In genomic region chr4:3471098-3471760, GRCh38 we compare ENCODE assay signal across 28 cellular contexts. TPM values are rescaled to one million over a fixed set of nuclear protein-coding genes. Genes with fewer than 3 reads are reported as not detected.
DNase-seq lines count a peak whose midpoint lies in the region; ATAC-seq and TF ChIP-seq lines count a peak whose summit lies in the region.
"Had no signal": no experiment of that assay in that cellular context is flagged by ENCODE, and none has a peak within 500 bp of the region (broad histone marks: within the 10 kb centered on the region; RNA-seq: fewer than 3 reads in every experiment).

No MANE protein-coding gene starts in this region.

- H3K56ac ChIP-seq in H9 (ENCODE audit: insufficient read length, low read depth, low read length) = no peak overlapping the region

- H3K27me3 Mint-ChIP-seq in H9 (ENCODE audit: low read depth) (peaks cover 69% of the 10 kb centered on the region), neural progenitor cell (ENCODE audit: insufficient read depth, low read depth) (peaks cover 10% of the 10 kb centered on the region)

- H3K27me3 ChIP-seq in H9 (ENCODE audit: insufficient read depth, low read length) (peaks cover 3% of the 10 kb centered on the region; the same call in 1 of the 2 replicates), right cardiac atrium (ENCODE audit: control insufficient read depth, insufficient read depth) (no peaks in the 10 kb centered on the region), neural progenitor cell (peaks cover 49% of the 10 kb centered on the region), dorsolateral prefrontal cortex (peaks cover 0 to 4% (median 0%) of the 10 kb centered on the region in 45 donors), smooth muscle cell (ENCODE audit: low read depth) (peaks cover 2% of the 10 kb centered on the region)

- no peaks in the 10 kb centered on the region for H4K20me1 ChIP-seq in H9 (ENCODE audit: control insufficient read depth, insufficient read depth, insufficient read length)
- no peaks in the 10 kb centered on the region for H4K20me1 ChIP-seq in neural progenitor cell (ENCODE audit: low read depth)
- H4K20me1 ChIP-seq in smooth muscle cell (ENCODE audit: low read depth) = no peaks in the 10 kb centered on the region

- no peak overlapping the region for H4K91ac ChIP-seq in H9 (ENCODE audit: insufficient read length, low read depth, low read length)

- H2BK20ac ChIP-seq in H9 (ENCODE audit: low read depth, low read length, poor library complexity, severe bottlenecking) = no peak overlapping the region

- H3K4me2 ChIP-seq in H9 (ENCODE audit: insufficient read depth, insufficient read length, low read length) (no peak overlapping the region), neural progenitor cell (no peak overlapping the region), smooth muscle cell (no peak overlapping the region)
- H3K4me2 ChIP-seq: A549, PC-9 had no signal

- no peak for DNase-seq in H9
- peak; percentile 5 to 42 (median 34) for DNase-seq in right cardiac atrium
- peak; percentile 1 for DNase-seq in neural progenitor cell (ENCODE audit: low spot score)
- no peak for DNase-seq in dorsolateral prefrontal cortex
- no peak for DNase-seq in ACHN
- DNase-seq in smooth muscle cell (lab: John Stamatoyannopoulos, UW; ENCODE audit: unreplicated experiment) = no peak
- DNase-seq in C1 segment of cervical spinal cord (lab: John Stamatoyannopoulos, UW) = no peak
- DNase-seq: CD8-positive, alpha-beta memory T cell; DMS153; DND-41; Karpas-422; NCI-H1092; NCI-H1417 treated with DMSO at 0.1 percent for 48 hours; NCI-H1694 treated with DMSO at 0.1 percent for 48 hours; NCI-H2081; NCI-H2227 treated with DMSO at 0.1 percent for 48 hours; NCI-H526 treated with DMSO at 0.1 percent for 48 hours; SHP77 treated with DMSO at 0.1 percent for 48 hours had no signal

- H3K4me1 ChIP-seq in H9 (ENCODE audit: insufficient read depth, low read length) (no peaks in the 10 kb centered on the region), right cardiac atrium (ENCODE audit: control insufficient read depth, insufficient read depth, low read length) (no peaks in the 10 kb centered on the region), neural progenitor cell (no peaks in the 10 kb centered on the region), smooth muscle cell (ENCODE audit: low read depth) (no peaks in the 10 kb centered on the region)
- H3K4me1 ChIP-seq: A549 had no signal

- no peaks in the 10 kb centered on the region for H3K36me3 Mint-ChIP-seq in H9 (ENCODE audit: insufficient read depth in 1 of 3, low read depth in 3 of 3)
- H3K36me3 Mint-ChIP-seq in neural progenitor cell = no peaks in the 10 kb centered on the region
- H3K36me3 Mint-ChIP-seq: CD14-positive monocyte; CD8-positive, alpha-beta memory T cell had no signal

- H3K9me3 Mint-ChIP-seq in H9 = no peaks in the 10 kb centered on the region
- H3K9me3 Mint-ChIP-seq in neural progenitor cell = no peaks in the 10 kb centered on the region
- H3K9me3 Mint-ChIP-seq: CD8-positive, alpha-beta memory T cell had no signal

- no peak overlapping the region for H2BK5ac ChIP-seq in H9 (ENCODE audit: insufficient read length, low read length)

- no peak overlapping the region for H3K18ac ChIP-seq in H9 (ENCODE audit: insufficient read length, low read depth, low read length)

- H2BK15ac ChIP-seq in H9 (ENCODE audit: low read depth, low read length) = 0 out of 2 replicates have a peak overlapping the region, but pooled peaks have one; percentile 4

- in situ Hi-C loops in ACHN (cut with HindIII; ENCODE audit: low pct_ligation_motif_present, low pct_unique_long_range_greater_than_20kb, low sequenced_read_pairs) = no loop called here

- no peak overlapping the region for H2AK5ac ChIP-seq in H9 (ENCODE audit: insufficient read length, low read length)

- H3K27ac ChIP-seq in C4-2B (peak overlapping the region; percentile 44; the same call in 1 of the 2 replicates), H9 (ENCODE audit: insufficient read length, low read depth, low read length) (no peak overlapping the region), right cardiac atrium (ENCODE audit: low read length) (no peak overlapping the region), neural progenitor cell (no peak overlapping the region), dorsolateral prefrontal cortex (no peak overlapping the region), smooth muscle cell (ENCODE audit: low read depth) (no peak overlapping the region)
- H3K27ac ChIP-seq: A549, PC-9, SK-N-MC had no signal

- H3K4me3 ChIP-seq in right cardiac atrium (ENCODE audit: low read length) (no peak overlapping the region), neural progenitor cell (no peak overlapping the region), dorsolateral prefrontal cortex (no peak overlapping the region), smooth muscle cell (no peak overlapping the region)
- H3K4me3 ChIP-seq: A549, PC-9, SK-N-MC had no signal

- no peak overlapping the region for H3K4me3 Mint-ChIP-seq in H9
- no peak overlapping the region for H3K4me3 Mint-ChIP-seq in neural progenitor cell
- H3K4me3 Mint-ChIP-seq: CD14-positive monocyte; CD8-positive, alpha-beta memory T cell had no signal

- no peak overlapping the region for H4K5ac ChIP-seq in H9 (ENCODE audit: insufficient read length, low read depth, low read length)

- no peaks in the 10 kb centered on the region for H3K9me3 ChIP-seq in H9 (ENCODE audit: control insufficient read depth, low read depth, low read length)
- H3K9me3 ChIP-seq in right cardiac atrium (ENCODE audit: control insufficient read depth, low read length) = no peaks in the 10 kb centered on the region
- H3K9me3 ChIP-seq in neural progenitor cell (ENCODE audit: low read depth) = no peaks in the 10 kb centered on the region
- no peaks in the 10 kb centered on the region for H3K9me3 ChIP-seq in smooth muscle cell (replicated peaks; ENCODE audit: low read depth)
- H3K9me3 ChIP-seq: A549 had no signal

- H2AFZ ChIP-seq in H9 (ENCODE audit: low read length) = no peak overlapping the region
- no peak overlapping the region for H2AFZ ChIP-seq in neural progenitor cell (replicated peaks)
- no peak overlapping the region for H2AFZ ChIP-seq in smooth muscle cell (ENCODE audit: low read depth)
- H2AFZ ChIP-seq: PC-9 had no signal

- intact Hi-C loops in right cardiac atrium (cut with DNase I) (no loop called here), dorsolateral prefrontal cortex (cut with DNase I) (no loop called here)

- no peaks in the 10 kb centered on the region for H3K79me2 ChIP-seq in H9 (ENCODE audit: insufficient read depth, low read length)
- H3K79me2 ChIP-seq in neural progenitor cell (ENCODE audit: low read depth) = no peaks in the 10 kb centered on the region
- H3K79me2 ChIP-seq in smooth muscle cell (ENCODE audit: low read depth) = no peaks in the 10 kb centered on the region

- no CpG with 5 or more reads among the region's 23 CpGs for WGBS in H9 (ENCODE audit: extremely low coverage, insufficient read length, low lambda C conversion rate)
- WGBS in right cardiac atrium = 92% methylated on average over 23 of the region's 23 CpGs
- WGBS in smooth muscle cell (ENCODE audit: low lambda C conversion rate) = 93% methylated on average over 23 of the region's 23 CpGs

- no peak overlapping the region for H4K8ac ChIP-seq in H9 (replicated peaks; ENCODE audit: insufficient read length, low read depth, low read length)

- ATAC-seq in right cardiac atrium = no peak
- ATAC-seq: A549, HepG2 had no signal

- peaks cover 4 to 6% of the 10 kb centered on the region in 2 experiments; a peak in 1 of 4 replicates for H3K4me1 Mint-ChIP-seq in H9
- H3K4me1 Mint-ChIP-seq in neural progenitor cell = peaks cover 16% of the 10 kb centered on the region
- H3K4me1 Mint-ChIP-seq: CD14-positive monocyte; CD8-positive, alpha-beta memory T cell had no signal

- H3K79me1 ChIP-seq in H9 (ENCODE audit: insufficient read depth, low read depth, low read length, poor library complexity, severe bottlenecking) = no peaks in the 10 kb centered on the region

- H3K27ac Mint-ChIP-seq in H9 = no peak overlapping the region; a peak in 1 of 7 replicates
- peak overlapping the region; percentile 42 for H3K27ac Mint-ChIP-seq in neural progenitor cell
- H3K27ac Mint-ChIP-seq: CD8-positive, alpha-beta memory T cell had no signal

- no peak overlapping the region for H3K14ac ChIP-seq in H9 (ENCODE audit: insufficient read depth, low read length)

- no peak for TF ChIP-seq CTCF in C4-2B (conservative IDR thresholded peaks at IDR 0.05)
- no peak for TF ChIP-seq CTCF in H9 (conservative IDR thresholded peaks at IDR 0.05)
- no peak for TF ChIP-seq CTCF in neural progenitor cell (IDR thresholded peaks at IDR 0.05)
- no peak for TF ChIP-seq CTCF in dorsolateral prefrontal cortex (IDR thresholded peaks at IDR 0.05 in 54 of 56, conservative IDR thresholded peaks at IDR 0.05 in 2 of 56; ENCODE audit: low read depth in 1 of 56, partially characterized antibody in 56 of 56)
- no peak for TF ChIP-seq CTCF in smooth muscle cell (IDR thresholded peaks at IDR 0.05; ENCODE audit: borderline replicate concordance, insufficient read depth, poor library complexity, severe bottlenecking)

- H3K23me2 ChIP-seq in H9 (ENCODE audit: insufficient read length, low read depth, low read length, poor library complexity, severe bottlenecking) = no peaks in the 10 kb centered on the region

- peaks cover 17% of the 10 kb centered on the region for H3F3A ChIP-seq in neural progenitor cell (ENCODE audit: low read depth)
- H3F3A ChIP-seq in smooth muscle cell (ENCODE audit: low read depth) = no peaks in the 10 kb centered on the region

- no peak overlapping the region for H3K4ac ChIP-seq in H9 (ENCODE audit: low read depth, low read length)

- H3K9ac ChIP-seq in H9 (ENCODE audit: extremely low read depth, insufficient read length, low read length) (no peak overlapping the region), neural progenitor cell (no peak overlapping the region), smooth muscle cell (ENCODE audit: low read depth) (no peak overlapping the region)

- H2BK12ac ChIP-seq in H9 (ENCODE audit: insufficient read length, low read depth, low read length) = no peak overlapping the region

- H3K23ac ChIP-seq in H9 (ENCODE audit: insufficient read length, low read depth, low read length) = no peak overlapping the region

- no peak overlapping the region for H3T11ph ChIP-seq in H9 (ENCODE audit: low read length)

- no peak overlapping the region for H2BK120ac ChIP-seq in H9 (ENCODE audit: low read depth, low read length, poor library complexity, severe bottlenecking)

- H3K36me3 ChIP-seq in neural progenitor cell (no peaks in the 10 kb centered on the region), smooth muscle cell (ENCODE audit: low read depth) (no peaks in the 10 kb centered on the region)

RNA-seq across cellular contexts. Expression of gene DOK7, which starts 8.1 kb away (rescaled TPM):
- total RNA-seq in H9 (2021) (0.26 TPM in 1 of 2 replicates, not detected in the other), right cardiac atrium (10 to 100 TPM; 28.9 to 40.0 (median 34.5) TPM), neural progenitor cell (ENCODE audit: low replicate concordance) (0.22 TPM in 1 of 2 replicates, not detected in the other), dorsolateral prefrontal cortex (1 to 10 TPM in 56 of 120 experiments, under 1 TPM in 61, not detected in 3; 0.22 to 5.2 (median 0.98) TPM), smooth muscle cell (not detected in 2 replicates)
- polyA plus RNA-seq in right cardiac atrium (36.3 TPM), smooth muscle cell (1.4 TPM in 1 of 2 replicates, not detected in the other)
- total RNA-seq: CD8-positive, alpha-beta memory T cell; HT1080; RPMI7951 had no signal
- polyA plus RNA-seq: CD14-positive monocyte; CD8-positive, alpha-beta memory T cell had no signal

RNA-seq across cellular contexts. Expression of gene HGFAC, which starts 29.5 kb away (rescaled TPM):
- 0.33 and 0.37 TPM in 2 replicates for total RNA-seq in H9 (2021)
- under 1 TPM in 3 of 4 donors, not detected in 1; 0.31 to 0.62 (median 0.31) TPM for total RNA-seq in right cardiac atrium
- 0.14 TPM for polyA plus RNA-seq in right cardiac atrium
- not detected in 2 replicates for total RNA-seq in neural progenitor cell (ENCODE audit: low replicate concordance)
- total RNA-seq in dorsolateral prefrontal cortex = 10 to 100 TPM in 5 of 120 experiments, 1 to 10 TPM in 109, under 1 TPM in 6; 0.33 to 18.9 (median 3.4) TPM
- total RNA-seq in smooth muscle cell = 0.27 and 0.58 TPM in 2 replicates
- polyA plus RNA-seq in smooth muscle cell = not detected in 2 replicates
- total RNA-seq: Calu3; CD8-positive, alpha-beta memory T cell; HT1080; NCI-H460; RPMI7951 had no signal
- polyA plus RNA-seq: CD14-positive monocyte; CD8-positive, alpha-beta memory T cell had no signal

Comparison
In these comparisons a context has a peak if more than half of its experiments do, and no peak if none do; other contexts are left out.
1. DNase-seq: peak in right cardiac atrium (3 of 3) and neural progenitor cell (single experiment); none in H9 (single experiment), dorsolateral prefrontal cortex (0 of 10), ACHN (single experiment), smooth muscle cell (single experiment) and C1 segment of cervical spinal cord (0 of 14).
2. RNA of gene DOK7, which starts 8.1 kb away (total RNA-seq): 28.9 to 40.0 TPM in right cardiac atrium; 0.22 to 5.2 TPM in dorsolateral prefrontal cortex, 0.26 TPM in H9, 0.22 TPM in neural progenitor cell and not detected in smooth muscle cell; every median in the first group is over 4 times any median in the second.